Comparison of ENCODE assay signal across 1 cellular context in genomic region chr13:98937911-98938381, GRCh38.
TF ChIP-seq lines count a peak whose summit lies in the region.

No MANE protein-coding gene starts in this region.

TF ChIP-seq in IMR-90, 13 proteins besides CTCF, POLR2A, EP300 and RAD21:
- TF ChIP-seq, protein P1, sequence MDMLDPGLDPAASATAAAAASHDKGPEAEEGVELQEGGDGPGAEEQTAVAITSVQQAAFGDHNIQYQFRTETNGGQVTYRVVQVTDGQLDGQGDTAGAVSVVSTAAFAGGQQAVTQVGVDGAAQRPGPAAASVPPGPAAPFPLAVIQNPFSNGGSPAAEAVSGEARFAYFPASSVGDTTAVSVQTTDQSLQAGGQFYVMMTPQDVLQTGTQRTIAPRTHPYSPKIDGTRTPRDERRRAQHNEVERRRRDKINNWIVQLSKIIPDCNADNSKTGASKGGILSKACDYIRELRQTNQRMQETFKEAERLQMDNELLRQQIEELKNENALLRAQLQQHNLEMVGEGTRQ (IDR thresholded peaks at IDR 0.05; ENCODE audit: low read depth, low read length) = no peak
- TF ChIP-seq BHLHE40 (IDR thresholded peaks at IDR 0.05; ENCODE audit: low read depth, low read length) (no peak), NFE2L2 (IDR thresholded peaks at IDR 0.05; ENCODE audit: low read depth, low read length) (no peak), MAZ (IDR thresholded peaks at IDR 0.05; ENCODE audit: borderline replicate concordance, low read depth, low read length) (no peak), CHD1 (IDR thresholded peaks at IDR 0.05; ENCODE audit: low read depth, low read length) (no peak), SMC3 (IDR thresholded peaks at IDR 0.05; ENCODE audit: low read depth, low read length) (no peak), RFX5 (IDR thresholded peaks at IDR 0.05; ENCODE audit: low read depth, low read length) (no peak), FOS (IDR thresholded peaks at IDR 0.05; ENCODE audit: low read depth, low read length) (no peak), MAFK (IDR thresholded peaks at IDR 0.05; ENCODE audit: low read depth, low read length) (no peak), MXI1 (IDR thresholded peaks at IDR 0.05; ENCODE audit: borderline replicate concordance, low read depth, low read length) (no peak), CEBPB (IDR thresholded peaks at IDR 0.05; ENCODE audit: low read depth, low read length) (no peak)
- TF ChIP-seq, protein P2, sequence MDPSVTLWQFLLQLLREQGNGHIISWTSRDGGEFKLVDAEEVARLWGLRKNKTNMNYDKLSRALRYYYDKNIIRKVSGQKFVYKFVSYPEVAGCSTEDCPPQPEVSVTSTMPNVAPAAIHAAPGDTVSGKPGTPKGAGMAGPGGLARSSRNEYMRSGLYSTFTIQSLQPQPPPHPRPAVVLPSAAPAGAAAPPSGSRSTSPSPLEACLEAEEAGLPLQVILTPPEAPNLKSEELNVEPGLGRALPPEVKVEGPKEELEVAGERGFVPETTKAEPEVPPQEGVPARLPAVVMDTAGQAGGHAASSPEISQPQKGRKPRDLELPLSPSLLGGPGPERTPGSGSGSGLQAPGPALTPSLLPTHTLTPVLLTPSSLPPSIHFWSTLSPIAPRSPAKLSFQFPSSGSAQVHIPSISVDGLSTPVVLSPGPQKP (IDR thresholded peaks at IDR 0.05; ENCODE audit: borderline replicate concordance, low read depth, low read length) = no peak
